Comparison of ENCODE assay signal across 1 cellular context in the genomic region with DNA sequence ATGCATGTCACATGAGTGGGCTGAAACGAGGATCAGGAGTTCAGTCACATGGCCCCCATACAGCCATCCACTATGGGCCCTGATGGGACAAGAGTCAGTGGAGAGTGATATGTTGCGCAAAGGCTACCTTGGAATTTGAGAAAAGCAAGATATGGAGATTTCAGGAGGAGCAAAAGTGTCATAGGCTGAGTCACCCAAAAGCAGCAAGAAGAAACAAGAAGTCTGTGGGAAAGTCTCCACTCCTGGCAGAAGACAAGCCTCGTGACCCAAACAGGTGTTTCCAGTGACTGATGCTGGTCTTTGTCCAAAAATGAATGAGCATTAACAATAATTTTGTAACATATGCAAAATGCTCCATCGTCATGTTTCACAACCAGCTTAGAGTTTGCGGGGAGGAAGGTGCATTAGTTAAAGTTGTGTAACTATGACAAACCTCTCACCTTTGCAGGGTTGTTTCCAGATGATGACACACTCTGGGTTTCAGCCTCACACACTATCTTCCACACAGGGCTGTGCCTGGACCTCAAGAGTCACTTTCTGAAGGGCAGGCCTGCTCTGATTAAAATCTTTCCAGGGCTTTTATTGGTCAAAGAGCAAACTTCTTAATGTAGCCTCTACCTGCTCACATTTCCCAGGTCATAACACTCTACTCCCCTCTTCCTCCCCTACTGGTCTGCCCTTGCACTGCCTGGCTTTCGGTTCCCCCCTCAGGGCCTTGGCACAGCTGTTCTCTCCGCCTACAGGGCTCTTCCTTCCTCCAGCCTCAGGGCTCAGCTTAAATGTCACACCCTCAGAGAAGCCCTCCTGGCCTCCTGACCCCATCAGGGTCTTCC.
TF ChIP-seq lines count a peak whose summit lies in the region.

No MANE protein-coding gene starts in this region.

TF ChIP-seq in IMR-90, 13 proteins besides CTCF, POLR2A, EP300 and RAD21 (continued from another document):
- TF ChIP-seq, protein P1, sequence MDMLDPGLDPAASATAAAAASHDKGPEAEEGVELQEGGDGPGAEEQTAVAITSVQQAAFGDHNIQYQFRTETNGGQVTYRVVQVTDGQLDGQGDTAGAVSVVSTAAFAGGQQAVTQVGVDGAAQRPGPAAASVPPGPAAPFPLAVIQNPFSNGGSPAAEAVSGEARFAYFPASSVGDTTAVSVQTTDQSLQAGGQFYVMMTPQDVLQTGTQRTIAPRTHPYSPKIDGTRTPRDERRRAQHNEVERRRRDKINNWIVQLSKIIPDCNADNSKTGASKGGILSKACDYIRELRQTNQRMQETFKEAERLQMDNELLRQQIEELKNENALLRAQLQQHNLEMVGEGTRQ (IDR thresholded peaks at IDR 0.05; ENCODE audit: low read depth, low read length), result 0 out of 2 replicates have a peak, but pooled peaks have one; percentile 15
- TF ChIP-seq CEBPB (IDR thresholded peaks at IDR 0.05; ENCODE audit: low read depth, low read length), result peak; percentile 79
